ENCODE assay signal across 12 cellular contexts in genomic region chr3:109059289-109059688, GRCh38.
DNase-seq lines count a peak whose midpoint lies in the region; ATAC-seq and TF ChIP-seq lines count a peak whose summit lies in the region.
"Had no signal": no experiment of that assay in that cellular context is flagged by ENCODE, and none has a peak within 500 bp of the region (broad histone marks: within the 10 kb centered on the region; RNA-seq: fewer than 3 reads in every experiment).

No MANE protein-coding gene starts in this region.

- no peak overlapping the region for H3K4me3 ChIP-seq in HAP-1

- peaks cover 13% of the 10 kb centered on the region for H3K4me1 ChIP-seq in HAP-1

- TF ChIP-seq POLR2A in erythroblast (IDR thresholded peaks at IDR 0.05; ENCODE audit: low read length): no peak

- ATAC-seq in GM18858 (IDR thresholded peaks at IDR 0.05; ENCODE audit: unreplicated experiment): peak; percentile 93
- peak; percentile 88 for ATAC-seq in GM21717 (IDR thresholded peaks at IDR 0.05; ENCODE audit: unreplicated experiment)
- peak; percentile 89 for ATAC-seq in HG03442 (IDR thresholded peaks at IDR 0.05; ENCODE audit: unreplicated experiment)

- no peaks in the 10 kb centered on the region for H3K27me3 ChIP-seq in HAP-1 (ENCODE audit: low read depth)

- DNase-seq in germinal center (ENCODE audit: low spot score) (peak; percentile 18), NCI-H128 (lab: John Stamatoyannopoulos, UW; ENCODE audit: unreplicated experiment) (no peak), HAP-1 (ENCODE audit: low spot score in 2 of 2) (no peak), erythroblast (lab: John Stamatoyannopoulos, UW) (no peak)
- DNase-seq in stimulated activated CD4-positive, alpha-beta T cell treated with anti-CD3 and anti-CD28 coated beads, Interleukin-2, amount 100 ng/mL, for 48 hours: no peak
- DNase-seq: activated CD4-positive, alpha-beta T cell treated with anti-CD3 and anti-CD28 coated beads, Interleukin-2, amount 10 ng/mL, durations not matched to agents 24 days and 14 days; HCEC 1CT; NCI-H1092 treated with DMSO at 0.1 percent for 48 hours; nucleus accumbens had no signal

- no peaks in the 10 kb centered on the region for H3K36me3 ChIP-seq in HAP-1 (replicated peaks)

- no peaks in the 10 kb centered on the region for H3K9me3 ChIP-seq in HAP-1

- in situ Hi-C loops in HAP-1 (cut with MboI; ENCODE audit: low sequenced_read_pairs): no loop called here
